In the genomic region with DNA sequence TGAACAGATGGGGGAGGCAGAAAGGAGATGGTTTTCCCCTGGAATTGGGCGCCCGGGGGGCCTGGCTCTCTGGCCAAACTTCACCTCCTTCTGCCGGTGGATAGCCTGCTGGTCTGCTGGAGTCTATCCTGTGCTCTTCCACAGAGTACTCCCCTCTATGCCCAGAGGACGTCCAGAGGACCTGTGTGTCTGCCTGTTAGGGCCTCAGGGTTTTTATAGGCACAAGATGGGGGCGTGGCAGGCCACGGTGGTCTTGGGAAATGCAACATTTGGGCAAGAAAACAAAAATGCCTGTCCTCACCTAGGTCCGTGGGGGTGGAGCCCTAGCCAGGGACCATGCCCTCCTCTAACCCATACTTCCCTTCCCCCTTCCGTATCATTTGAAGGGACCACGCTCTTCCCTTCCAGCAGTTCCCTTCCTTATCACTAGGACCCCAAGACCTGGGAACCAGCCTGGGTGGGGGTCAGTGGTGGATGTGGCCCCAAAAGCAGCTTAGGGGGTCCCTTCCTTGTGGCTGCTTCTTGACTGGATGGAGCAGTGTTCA, we compare ENCODE assay signal across 10 cellular contexts. TPM values are rescaled to one million over a fixed set of nuclear protein-coding genes. Genes with fewer than 3 reads are reported as not detected.
A peak's percentile ranks its signal among the peaks of the same experiment; 100 is the strongest.
DNase-seq lines count a peak whose midpoint lies in the region; ATAC-seq, FAIRE-seq and TF ChIP-seq lines count a peak whose summit lies in the region.
"Had no signal": no experiment of that assay in that cellular context is flagged by ENCODE, and none has a peak within 500 bp of the region (broad histone marks: within the 10 kb centered on the region; RNA-seq: fewer than 3 reads in every experiment).

No MANE protein-coding gene starts in this region.

- no peaks in the 10 kb centered on the region for H3K9me3 Mint-ChIP-seq in HFFc6
- no peaks in the 10 kb centered on the region for H3K9me3 Mint-ChIP-seq in central memory CD8-positive, alpha-beta T cell
- H3K9me3 Mint-ChIP-seq: neural progenitor cell had no signal

- H3K36me3 Mint-ChIP-seq in HFFc6 (ENCODE audit: low read depth) = no peaks in the 10 kb centered on the region
- H3K36me3 Mint-ChIP-seq in central memory CD8-positive, alpha-beta T cell (ENCODE audit: insufficient read depth) = peaks cover 3% of the 10 kb centered on the region
- H3K36me3 Mint-ChIP-seq: neural progenitor cell had no signal

- no peak for TF ChIP-seq CTCF in HFFc6 (IDR thresholded peaks at IDR 0.05)
- TF ChIP-seq CTCF in kidney (IDR thresholded peaks at IDR 0.05; ENCODE audit: borderline replicate concordance, extremely low read depth, insufficient read depth) = no peak

- peak overlapping the region; percentile 30 for H2AFZ ChIP-seq in ACC112 (ENCODE audit: low read length, unreplicated experiment)
- H2AFZ ChIP-seq: neural progenitor cell had no signal

- H3K4me3 ChIP-seq in ACC112 (ENCODE audit: low read depth, low read length) (peak overlapping the region; percentile 57; the same call in 1 of the 2 replicates), muscle layer of duodenum (ENCODE audit: low read depth in 1 of 2, low read length in 2 of 2) (peak overlapping the region; percentile 69 to 75), kidney (ENCODE audit: low read length in 2 of 2) (peak overlapping the region in 1 of 2 donors; percentile 65)
- H3K4me3 ChIP-seq: neural progenitor cell had no signal

- H3K79me2 ChIP-seq in ACC112 (ENCODE audit: control insufficient read depth, insufficient read depth, low read length, unreplicated experiment) = no peaks in the 10 kb centered on the region

- H3K9ac ChIP-seq in kidney (ENCODE audit: low read length in 2 of 2) = no peak overlapping the region
- H3K9ac ChIP-seq: neural progenitor cell had no signal

- peak overlapping the region; percentile 86; the same call in 1 of the 2 replicates for H3K4me3 Mint-ChIP-seq in HFFc6
- H3K4me3 Mint-ChIP-seq in central memory CD8-positive, alpha-beta T cell = peak overlapping the region; percentile 78
- H3K4me3 Mint-ChIP-seq: neural progenitor cell had no signal

- H3K4me1 Mint-ChIP-seq in HFFc6 (ENCODE audit: low read depth) = peaks cover 16% of the 10 kb centered on the region; the same call in 1 of the 2 replicates
- peaks cover 17% of the 10 kb centered on the region for H3K4me1 Mint-ChIP-seq in central memory CD8-positive, alpha-beta T cell

- H3K27me3 ChIP-seq in ACC112 (ENCODE audit: insufficient read depth, low read length) = no peaks in the 10 kb centered on the region
- H3K27me3 ChIP-seq in muscle layer of duodenum (ENCODE audit: low read depth, low read length) = no peaks in the 10 kb centered on the region
- H3K27me3 ChIP-seq: neural progenitor cell had no signal

- peak overlapping the region; percentile 56; the same call in 1 of the 2 replicates for H3K27ac Mint-ChIP-seq in HFFc6
- peak overlapping the region; percentile 83 for H3K27ac Mint-ChIP-seq in central memory CD8-positive, alpha-beta T cell (ENCODE audit: low read depth)
- H3K27ac Mint-ChIP-seq: neural progenitor cell had no signal

- H3K36me3 ChIP-seq in ACC112 (ENCODE audit: insufficient read depth, low read length) = no peaks in the 10 kb centered on the region
- H3K36me3 ChIP-seq in muscle layer of duodenum (ENCODE audit: control insufficient read depth in 1 of 2, insufficient read depth in 2 of 2, low read length in 2 of 2) = no peaks in the 10 kb centered on the region
- H3K36me3 ChIP-seq in kidney (ENCODE audit: control insufficient read depth in 1 of 2, insufficient read depth in 2 of 2, low read length in 2 of 2) = no peaks in the 10 kb centered on the region
- H3K36me3 ChIP-seq: neural progenitor cell had no signal

- ATAC-seq in central memory CD8-positive, alpha-beta T cell (replicated peaks; ENCODE audit: extremely low read depth, poor library complexity, severe bottlenecking) = no peak
- no peak for ATAC-seq in GM18873 (IDR thresholded peaks at IDR 0.05; ENCODE audit: low FRiP score, unreplicated experiment)

- DNase-seq in HFFc6 (no peak), NCI-H446 treated with DMSO at 0.1 percent for 48 hours (lab: John Stamatoyannopoulos, UW) (no peak), kidney (no peak), CD1c-positive myeloid dendritic cell (ENCODE audit: extremely low spot score) (no peak)
- no peak for DNase-seq in central memory CD8-positive, alpha-beta T cell (ENCODE audit: low spot score in 2 of 2)

- no peak for FAIRE-seq in kidney (lab: Jason Lieb, UNC)
- FAIRE-seq: G401.6 had no signal

- intact Hi-C loops in kidney (cut with DNase I) = no loop called here

- H3K27ac ChIP-seq in ACC112 (ENCODE audit: low read depth, low read length) (no peak overlapping the region), muscle layer of duodenum (ENCODE audit: low read length) (no peak overlapping the region), kidney (ENCODE audit: low read depth in 2 of 2, low read length in 2 of 2) (no peak overlapping the region)
- H3K27ac ChIP-seq: neural progenitor cell had no signal

- no peaks in the 10 kb centered on the region; the same call in 1 of the 2 replicates for H3K27me3 Mint-ChIP-seq in HFFc6 (ENCODE audit: insufficient read depth)
- H3K27me3 Mint-ChIP-seq in central memory CD8-positive, alpha-beta T cell = no peaks in the 10 kb centered on the region

- H3K4me1 ChIP-seq in ACC112 (ENCODE audit: control insufficient read depth, insufficient read depth, low read length, unreplicated experiment) (no peaks in the 10 kb centered on the region), muscle layer of duodenum (ENCODE audit: control insufficient read depth in 1 of 2, insufficient read depth in 2 of 2, low read length in 2 of 2) (no peaks in the 10 kb centered on the region), kidney (ENCODE audit: control insufficient read depth in 1 of 2, insufficient read depth in 1 of 2, low read depth in 1 of 2, low read length in 2 of 2) (no peaks in the 10 kb centered on the region)
- H3K4me1 ChIP-seq: neural progenitor cell had no signal

- H3K9me3 ChIP-seq in muscle layer of duodenum (ENCODE audit: control insufficient read depth in 1 of 2, low read length in 2 of 2) = no peaks in the 10 kb centered on the region
- H3K9me3 ChIP-seq in kidney (ENCODE audit: control insufficient read depth in 1 of 2, low read length in 2 of 2) = no peaks in the 10 kb centered on the region

RNA-seq across cellular contexts. Expression of a gene that starts 53.6 kb away (rescaled TPM):
- total RNA-seq in HFFc6 (2021; fragmentation: NEBNext Ultra II Directional; extraction: Animal tissue kit (Norgen Biotek cat#: 25700)) = 10 to 100 TPM in 2 of 6 experiments, 1 to 10 TPM in 4; 8.2 to 11.3 (median 9.2) TPM
- 17.1 TPM for total RNA-seq in kidney
- polyA plus RNA-seq in kidney (ENCODE audit: insufficient read depth, low read depth, low replicate concordance) = 9.2 TPM
